8 cellular contexts compared by ENCODE assay signal in genomic region chr2:174546519-174547506, GRCh38. TPM values are rescaled to one million over a fixed set of nuclear protein-coding genes. Genes with fewer than 3 reads are reported as not detected.
A peak's percentile ranks its signal among the peaks of the same experiment; 100 is the strongest.
DNase-seq lines count a peak whose midpoint lies in the region; ATAC-seq and TF ChIP-seq lines count a peak whose summit lies in the region.

No MANE protein-coding gene starts in this region.

- CTCF ChIA-PET in AG04449 (lab: Yijun Ruan, JAX), result interaction anchor here (0.7 to 4.0 kb wide), 24 partner anchors 9 to 141 kb away, joined by 3 to 214 read pairs (median 5); partner anchors contain the start of gene GPR155
- CTCF ChIA-PET in activated CD4-positive, alpha-beta memory T cell treated with anti-CD3 and anti-CD28 coated beads for 36 hours (lab: Charles Lee), result interaction anchor here (0.6 to 3.9 kb wide), 31 partner anchors 9 to 190 kb away, joined by 3 to 159 read pairs (median 4); no protein-coding TSS in a partner anchor

- peak; percentile 74 for TF ChIP-seq CTCF in AG04449 (IDR thresholded peaks at IDR 0.05; ENCODE audit: insufficient read depth, low read length, missing control alignments)

- no peak overlapping the region for H3K4me3 ChIP-seq in AG04449 (ENCODE audit: low read depth, low read length)

- POLR2A ChIA-PET in AG04449 (lab: Yijun Ruan, JAX), result no interaction called here
- POLR2A ChIA-PET in activated CD4-positive, alpha-beta memory T cell treated with anti-CD3 and anti-CD28 coated beads for 36 hours (lab: Charles Lee), result interaction anchor here (0.6 to 1.3 kb wide), 3 partner anchors 12 to 103 kb away, joined by 3 read pairs; no protein-coding TSS in a partner anchor

- no peak overlapping the region for H3K4me3 Mint-ChIP-seq in activated CD4-positive, alpha-beta memory T cell treated with anti-CD3 and anti-CD28 coated beads for 36 hours

- H3K36me3 Mint-ChIP-seq in activated CD4-positive, alpha-beta memory T cell treated with anti-CD3 and anti-CD28 coated beads for 36 hours, result peaks cover 3% of the 10 kb centered on the region

- DNase-seq in AG04449 (ENCODE audit: low read depth, low spot score) (no peak), GM03348 (ENCODE audit: low spot score) (peak; percentile 43), M059J (ENCODE audit: low read depth) (peak; percentile 60), left cardiac atrium (no peak)
- DNase-seq in activated CD4-positive, alpha-beta memory T cell treated with anti-CD3 and anti-CD28 coated beads for 36 hours, result peak; percentile 66
- DNase-seq in stimulated activated CD4-positive, alpha-beta T cell treated with anti-CD3 and anti-CD28 coated beads, Interleukin-1b, Interleukin-23, amount 100 ng/mL, for 48 hours, result peak; percentile 48

- H3K27ac Mint-ChIP-seq in activated CD4-positive, alpha-beta memory T cell treated with anti-CD3 and anti-CD28 coated beads for 36 hours, result peak overlapping the region; percentile 65

- peaks cover 22% of the 10 kb centered on the region for H3K4me1 Mint-ChIP-seq in activated CD4-positive, alpha-beta memory T cell treated with anti-CD3 and anti-CD28 coated beads for 36 hours (ENCODE audit: low read depth)

- H3K9me3 Mint-ChIP-seq in activated CD4-positive, alpha-beta memory T cell treated with anti-CD3 and anti-CD28 coated beads for 36 hours, result no peaks in the 10 kb centered on the region

- ATAC-seq in left cardiac atrium (peak; percentile 38 to 56), HG03045 (IDR thresholded peaks at IDR 0.05; ENCODE audit: unreplicated experiment) (no peak), GM19023 (IDR thresholded peaks at IDR 0.05; ENCODE audit: unreplicated experiment) (no peak)

- H3K27me3 Mint-ChIP-seq in activated CD4-positive, alpha-beta memory T cell treated with anti-CD3 and anti-CD28 coated beads for 36 hours, result no peaks in the 10 kb centered on the region

- intact Hi-C loops in activated CD4-positive, alpha-beta memory T cell treated with anti-CD3 and anti-CD28 coated beads for 36 hours (cut with micrococcal nuclease), result loop anchor here (1.0 to 5.0 kb wide), 2 partner anchors 85 to 205 kb away; no protein-coding TSS in a partner anchor
- intact Hi-C loops in left cardiac atrium (cut with DNase I), result no loop called here

RNA-seq across cellular contexts. Expression of gene WIPF1, which starts 50.8 kb away (rescaled TPM):
- total RNA-seq in M059J (2014; rRNA removed; shearing (Covaris generic)), result 5.2 and 10.6 TPM in 2 replicates
- total RNA-seq in activated CD4-positive, alpha-beta memory T cell treated with anti-CD3 and anti-CD28 coated beads for 36 hours, result 100 to 1,000 TPM; 170 to 183 TPM
- 10 to 100 TPM; 25.1 to 29.9 TPM for total RNA-seq in left cardiac atrium

RNA-seq across cellular contexts. Expression of gene GPR155, which starts 60.0 kb away (rescaled TPM):
- 1.6 and 2.5 TPM in 2 replicates for total RNA-seq in M059J (2014; rRNA removed; shearing (Covaris generic))
- 1 to 10 TPM; 9.2 to 9.5 TPM for total RNA-seq in activated CD4-positive, alpha-beta memory T cell treated with anti-CD3 and anti-CD28 coated beads for 36 hours
- 10 to 100 TPM; 11.2 to 13.3 TPM for total RNA-seq in left cardiac atrium

Comparison
In these comparisons a context has a peak if more than half of its experiments do, and no peak if none do; other contexts are left out.
1. DNase-seq: peak in GM03348 (single experiment), M059J (single experiment), activated CD4-positive, alpha-beta memory T cell treated with anti-CD3 and anti-CD28 coated beads for 36 hours (single experiment) and stimulated activated CD4-positive, alpha-beta T cell treated with anti-CD3 and anti-CD28 coated beads, Interleukin-1b, Interleukin-23, amount 100 ng/mL, for 48 hours (single experiment); none in AG04449 (single experiment) and left cardiac atrium (single experiment).
2. ATAC-seq: peak in left cardiac atrium (2 of 2); none in HG03045 (single experiment) and GM19023 (single experiment).
3. RNA of gene WIPF1, which starts 50.8 kb away (total RNA-seq): 170 to 183 TPM in activated CD4-positive, alpha-beta memory T cell treated with anti-CD3 and anti-CD28 coated beads for 36 hours; 25.1 to 29.9 TPM in left cardiac atrium and 5.2 to 10.6 TPM in M059J; every median in the first group is over 4 times any median in the second.